ENCODE assay signal across 1 cellular context in genomic region chr6:33854572-33855030, GRCh38.
TF ChIP-seq lines count a peak whose summit lies in the region.

No MANE protein-coding gene starts in this region.

TF ChIP-seq in HEK293, 187 proteins besides CTCF, POLR2A, EP300 and RAD21 (continued from another document):
- TF ChIP-seq ZNF211 (tag by site-specific recombination; IDR thresholded peaks at IDR 0.05; ENCODE audit: low read depth): no peak
- no peak for TF ChIP-seq ZNF544 (tag by site-specific recombination; IDR thresholded peaks at IDR 0.05)
- TF ChIP-seq SCRT2 (tag by site-specific recombination; IDR thresholded peaks at IDR 0.05): peak; percentile 79
- no peak for TF ChIP-seq ZNF391 (tag by site-specific recombination; IDR thresholded peaks at IDR 0.05; ENCODE audit: borderline replicate concordance, low read depth)
- peak; percentile 53; the same call in 1 of the 2 replicates for TF ChIP-seq ZIC2 (tag by site-specific recombination; IDR thresholded peaks at IDR 0.05)
- TF ChIP-seq SETDB1 (IDR thresholded peaks at IDR 0.05; ENCODE audit: insufficient read length, low read length): no peak
- TF ChIP-seq ZNF830 (tag by site-specific recombination; IDR thresholded peaks at IDR 0.05; ENCODE audit: low read depth): no peak
TF ChIP-seq in HEK293: peak in this region for 3.
